ENCODE assay signal across 31 cellular contexts in the genomic region with DNA sequence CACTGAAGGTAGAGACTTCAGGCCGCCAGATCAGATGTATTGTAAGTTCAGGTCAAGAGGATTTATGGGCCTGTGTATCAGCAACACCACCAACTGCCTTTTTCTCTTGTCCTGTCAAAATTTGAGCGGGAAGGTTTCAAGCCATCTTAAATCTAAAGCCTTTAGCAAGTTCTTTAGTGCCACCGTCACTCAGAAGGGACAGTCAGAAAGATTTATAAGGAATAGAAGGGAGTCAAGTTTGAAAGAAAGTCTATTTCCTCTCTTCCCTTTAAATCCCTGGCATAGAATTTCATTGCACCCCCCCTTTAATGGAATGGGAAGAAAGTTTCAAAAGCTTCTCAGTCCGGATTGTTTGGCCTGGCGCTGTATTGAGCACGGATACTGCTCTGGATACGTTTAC.
"Had no signal": no experiment of that assay in that cellular context is flagged by ENCODE, and none has a peak within 500 bp of the region (broad histone marks: within the 10 kb centered on the region; RNA-seq: fewer than 3 reads in every experiment).

No MANE protein-coding gene starts in this region.

- H3K9me3 ChIP-seq: ovary, psoas muscle, suprapubic skin, testis, tibial artery, transverse colon, upper lobe of right lung, uterus had no signal

- H3K27ac ChIP-seq: ovary, parathyroid adenoma, psoas muscle, skin epidermis, spleen, suprapubic skin, testis, tibial artery, transverse colon, upper lobe of right lung, uterus had no signal

- H3K4me1 Mint-ChIP-seq: naive B cell; stimulated activated memory B cell treated with anti-CD40 and anti-IgM and Interleukin-4, amounts not matched to agents 10 μg/mL and 1 μg/mL and 100 μg/mL, for 72 hours; stimulated activated naive CD8-positive, alpha-beta T cell treated with anti-CD3 and anti-CD28 coated beads, Interleukin-15, amount 100 ng/mL, for 72 hours had no signal

- H3K27ac Mint-ChIP-seq: naive B cell; naive thymus-derived CD8-positive, alpha-beta T cell; natural killer cell treated with Interleukin-12 subunit alpha and Interleukin-12 subunit beta and Interleukin-15 and Interleukin-18, amount 100 ng/mL, for 72 hours; progenitor cell of endocrine pancreas; stimulated activated memory B cell treated with anti-CD40 and anti-IgM and Interleukin-4, amounts not matched to agents 10 μg/mL and 1 μg/mL and 100 μg/mL, for 72 hours; stimulated activated naive CD8-positive, alpha-beta T cell treated with anti-CD3 and anti-CD28 coated beads, Interleukin-15, amount 100 ng/mL, for 72 hours; type B pancreatic cell had no signal

- H3K27me3 ChIP-seq: ovary, spleen, suprapubic skin, testis, tibial artery, transverse colon, upper lobe of right lung, uterus had no signal

- DNase-seq: naive B cell; naive thymus-derived CD8-positive, alpha-beta T cell; occipital lobe; ovary; posterior cingulate gyrus; psoas muscle; right cardiac atrium; spleen; stimulated activated CD4-positive, alpha-beta T cell treated with anti-CD3 and anti-CD28 coated beads, Interleukin-12 subunit alpha, Interleukin-12 subunit beta, amount 100 ng/mL, for 4 hours; stimulated activated CD4-positive, alpha-beta T cell treated with anti-CD3 and anti-CD28 coated beads, Interleukin-1b, Interleukin-23, amount 100 ng/mL, for 48 hours; stimulated activated CD4-positive, alpha-beta T cell treated with anti-CD3 and anti-CD28 coated beads, Interleukin-4, amount 100 ng/mL, for 1 hour; stimulated activated CD4-positive, alpha-beta T cell treated with anti-CD3 and anti-CD28 coated beads, Interleukin-4, amount 100 ng/mL, for 4 hours; stimulated activated CD8-positive, alpha-beta memory T cell treated with anti-CD3 and anti-CD28 coated beads, Interleukin-4, amount 100 ng/mL, for 48 hours; stimulated activated naive CD4-positive, alpha-beta T cell; stimulated activated naive CD8-positive, alpha-beta T cell treated with anti-CD3 and anti-CD28 coated beads, Interleukin-15, amount 100 ng/mL, for 72 hours; stimulated activated naive CD8-positive, alpha-beta T cell treated with anti-CD3 and anti-CD28 coated beads, Interleukin-15, Interleukin-2, amounts not matched to agents 100 U/mL and 50 U/mL, for 24 hours; substantia nigra; testis; tibial artery; transverse colon; upper lobe of right lung; uterus had no signal

- H3K4me3 ChIP-seq: ovary, psoas muscle, skin epidermis, smooth muscle cell, spleen, suprapubic skin, testis, tibial artery, transverse colon, upper lobe of right lung, uterus had no signal

- H3K4me3 Mint-ChIP-seq: naive B cell; naive thymus-derived CD8-positive, alpha-beta T cell; natural killer cell treated with Interleukin-12 subunit alpha and Interleukin-12 subunit beta and Interleukin-15 and Interleukin-18, amount 100 ng/mL, for 72 hours; neural crest cell; stimulated activated memory B cell treated with anti-CD40 and anti-IgM and Interleukin-4, amounts not matched to agents 10 μg/mL and 1 μg/mL and 100 μg/mL, for 72 hours; stimulated activated naive CD8-positive, alpha-beta T cell treated with anti-CD3 and anti-CD28 coated beads, Interleukin-15, amount 100 ng/mL, for 72 hours; type B pancreatic cell had no signal

- H3K36me3 ChIP-seq: ovary, spleen, transverse colon, upper lobe of right lung, uterus had no signal

- H3K27me3 Mint-ChIP-seq: natural killer cell treated with Interleukin-12 subunit alpha and Interleukin-12 subunit beta and Interleukin-15 and Interleukin-18, amount 100 ng/mL, for 72 hours; progenitor cell of endocrine pancreas; stimulated activated memory B cell treated with anti-CD40 and anti-IgM and Interleukin-4, amounts not matched to agents 10 μg/mL and 1 μg/mL and 100 μg/mL, for 72 hours; type B pancreatic cell had no signal

- H3K36me3 Mint-ChIP-seq: naive B cell; naive thymus-derived CD8-positive, alpha-beta T cell; natural killer cell treated with Interleukin-12 subunit alpha and Interleukin-12 subunit beta and Interleukin-15 and Interleukin-18, amount 100 ng/mL, for 72 hours had no signal

- H3K9me3 Mint-ChIP-seq: stimulated activated naive CD8-positive, alpha-beta T cell treated with anti-CD3 and anti-CD28 coated beads, Interleukin-15, amount 100 ng/mL, for 72 hours had no signal
